ENCODE assay signal across 1 cellular context in genomic region chr6:44737349-44737748, GRCh38.
TF ChIP-seq lines count a peak whose summit lies in the region.

No MANE protein-coding gene starts in this region.

TF ChIP-seq in GM12878, 131 proteins besides CTCF, POLR2A, EP300 and RAD21 (continued from another document):
- TF ChIP-seq ELK1 (IDR thresholded peaks at IDR 0.05; ENCODE audit: low read depth, low read length) (no peak), HDAC2 (IDR thresholded peaks at IDR 0.05) (no peak), CREB1 (IDR thresholded peaks at IDR 0.05; ENCODE audit: low read depth) (no peak), RCOR1 (conservative IDR thresholded peaks at IDR 0.05; ENCODE audit: low read depth, low read length) (no peak), ZBED1 (IDR thresholded peaks at IDR 0.05; ENCODE audit: borderline replicate concordance) (no peak), NFIC (IDR thresholded peaks at IDR 0.05; ENCODE audit: low read depth, low read length) (no peak), NBN (IDR thresholded peaks at IDR 0.05) (no peak), CUX1 (IDR thresholded peaks at IDR 0.05; ENCODE audit: insufficient replicate concordance, low read depth, low read length) (no peak), CBFB (IDR thresholded peaks at IDR 0.05; ENCODE audit: low read depth) (no peak)
